ENCODE assay signal across 1 cellular context in genomic region chr12:121214171-121214777, GRCh38.
TF ChIP-seq lines count a peak whose summit lies in the region.

No MANE protein-coding gene starts in this region.

TF ChIP-seq in GM12878, 131 proteins besides CTCF, POLR2A, EP300 and RAD21 (continued from another document):
- TF ChIP-seq USF1 (IDR thresholded peaks at IDR 0.05; ENCODE audit: borderline replicate concordance, extremely low read length, insufficient read depth, low read depth, low read length) (no peak), ZNF687 (IDR thresholded peaks at IDR 0.05) (0 out of 2 replicates have a peak, but pooled peaks have one; percentile 19), IRF3 (IDR thresholded peaks at IDR 0.05) (no peak), CBX5 (IDR thresholded peaks at IDR 0.05; ENCODE audit: low read depth) (no peak), E4F1 (IDR thresholded peaks at IDR 0.05; ENCODE audit: borderline replicate concordance, partially characterized antibody) (no peak), MLLT1 (IDR thresholded peaks at IDR 0.05) (peak; percentile 65), TCF12 (IDR thresholded peaks at IDR 0.05; ENCODE audit: low read depth, low read length) (no peak), DPF2 (IDR thresholded peaks at IDR 0.05) (peak; percentile 22; the same call in 1 of the 2 replicates), E2F8 (IDR thresholded peaks at IDR 0.05; ENCODE audit: low read depth, partially characterized antibody) (no peak), E2F4 (IDR thresholded peaks at IDR 0.05; ENCODE audit: low read depth, low read length) (no peak), TAF1 (IDR thresholded peaks at IDR 0.05; ENCODE audit: borderline replicate concordance, low read depth, low read length) (no peak), ZBTB4 (CRISPR knock-in tag; IDR thresholded peaks at IDR 0.05) (no peak), NBN (IDR thresholded peaks at IDR 0.05) (no peak), IKZF2 (IDR thresholded peaks at IDR 0.05) (peak in 1 of 2 experiments; percentile 9; a peak in 1 of 4 replicates), HDAC6 (IDR thresholded peaks at IDR 0.05; ENCODE audit: unreplicated experiment) (no peak), CUX1 (IDR thresholded peaks at IDR 0.05; ENCODE audit: insufficient replicate concordance, low read depth, low read length) (no peak), TCF7 (IDR thresholded peaks at IDR 0.05; ENCODE audit: borderline replicate concordance) (no peak), SMARCA5 (IDR thresholded peaks at IDR 0.05) (no peak), ZBTB33 (IDR thresholded peaks at IDR 0.05) (no peak), SMC3 (IDR thresholded peaks at IDR 0.05; ENCODE audit: borderline replicate concordance, low read length) (no peak), ZBED1 (IDR thresholded peaks at IDR 0.05; ENCODE audit: borderline replicate concordance) (no peak), LARP7 (IDR thresholded peaks at IDR 0.05) (no peak), NR2C2 (IDR thresholded peaks at IDR 0.05; ENCODE audit: borderline replicate concordance, control insufficient read depth, insufficient read length, low read depth) (no peak)
TF ChIP-seq in GM12878: peak in this region for 8.
